ENCODE assay signal across 8 cellular contexts in the genomic region with DNA sequence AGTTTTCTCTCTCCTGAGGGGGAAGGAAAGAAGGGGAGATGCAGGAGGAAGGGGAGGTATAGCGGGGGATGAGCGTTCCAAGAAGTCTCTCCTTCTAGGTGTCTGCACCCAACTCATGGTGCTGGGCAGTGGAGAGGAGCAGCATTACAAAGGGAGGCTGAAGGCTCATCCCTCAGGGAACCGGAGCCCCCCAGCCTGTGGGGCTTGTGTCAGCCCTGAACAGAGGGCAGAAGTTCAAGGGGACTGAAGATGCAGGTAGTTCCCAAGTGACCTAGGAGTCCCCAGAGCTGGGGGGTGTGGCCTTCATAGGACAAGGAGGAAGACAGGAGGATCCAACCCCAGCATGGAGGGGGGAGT. TPM values are rescaled to one million over a fixed set of nuclear protein-coding genes. Genes with fewer than 3 reads are reported as not detected.
DNase-seq lines count a peak whose midpoint lies in the region; ATAC-seq and TF ChIP-seq lines count a peak whose summit lies in the region.
"Had no signal": no experiment of that assay in that cellular context is flagged by ENCODE, and none has a peak within 500 bp of the region (broad histone marks: within the 10 kb centered on the region; RNA-seq: fewer than 3 reads in every experiment).

No MANE protein-coding gene starts in this region.

- no peaks in the 10 kb centered on the region for H3K27me3 ChIP-seq in fibroblast of lung (ENCODE audit: control insufficient read depth, insufficient read depth, low read length)
- no peaks in the 10 kb centered on the region for H3K27me3 ChIP-seq in tibial nerve
- H3K27me3 ChIP-seq in Peyer's patch, result no peaks in the 10 kb centered on the region

- peaks cover 2% of the 10 kb centered on the region for H3K36me3 Mint-ChIP-seq in activated naive CD4-positive, alpha-beta T cell treated with anti-CD3 and anti-CD28 coated beads for 36 hours (ENCODE audit: low read depth)
- peaks cover 0 to 11% of the 10 kb centered on the region in 2 donors for H3K36me3 Mint-ChIP-seq in activated naive CD4-positive, alpha-beta T cell treated with anti-CD3 and anti-CD28 coated beads, Interleukin-2, amount 50 U/mL, for 72 hours

- no peak for TF ChIP-seq POLR2A in tibial nerve (IDR thresholded peaks at IDR 0.05)
- TF ChIP-seq POLR2A in Peyer's patch (IDR thresholded peaks at IDR 0.05), result no peak

- H3K9ac ChIP-seq in fibroblast of lung (ENCODE audit: insufficient read depth, low read length), result peak overlapping the region; percentile 48

- CTCF ChIA-PET in activated naive CD4-positive, alpha-beta T cell treated with anti-CD3 and anti-CD28 coated beads for 36 hours (lab: Charles Lee), result interaction anchor here (0.6 to 1.2 kb wide), 2 partner anchors 29 to 30 kb away, joined by 3 to 4 read pairs; a partner anchor contains a TSS

- peaks cover 38% of the 10 kb centered on the region for H3K4me1 Mint-ChIP-seq in activated naive CD4-positive, alpha-beta T cell treated with anti-CD3 and anti-CD28 coated beads for 36 hours (ENCODE audit: low read depth)

- no peak for TF ChIP-seq EP300 in tibial nerve (IDR thresholded peaks at IDR 0.05)

- DNase-seq in activated naive CD4-positive, alpha-beta T cell treated with anti-CD3 and anti-CD28 coated beads for 36 hours, result no peak
- no peak for DNase-seq in activated naive CD4-positive, alpha-beta T cell treated with anti-CD3 and anti-CD28 coated beads, Interleukin-2, amount 50 U/mL, for 72 hours (ENCODE audit: low spot score in 2 of 2)
- DNase-seq in fibroblast of lung (ENCODE audit: low read depth in 2 of 2), result no peak
- DNase-seq in tibial nerve (ENCODE audit: low spot score in 2 of 2), result no peak
- no peak for DNase-seq in Peyer's patch
- no peak for DNase-seq in NOMO-1 treated with DMSO at 0.1 percent for 48 hours (lab: John Stamatoyannopoulos, UW; ENCODE audit: unreplicated experiment)
- DNase-seq: amniotic stem cell had no signal

- 87 to 92% methylated on average over 3 of the region's 3 CpGs for WGBS in tibial nerve, 2 donors

- H3K9me3 ChIP-seq in fibroblast of lung (ENCODE audit: control insufficient read depth, insufficient read depth, low read depth, low read length), result no peaks in the 10 kb centered on the region
- H3K9me3 ChIP-seq in tibial nerve, result no peaks in the 10 kb centered on the region
- no peaks in the 10 kb centered on the region for H3K9me3 ChIP-seq in Peyer's patch

- peak overlapping the region; percentile 99 for H3K27ac ChIP-seq in fibroblast of lung (ENCODE audit: insufficient read depth, low read length)
- peak overlapping the region in 3 of 4 donors; percentile 75 to 97 (median 95) for H3K27ac ChIP-seq in tibial nerve
- peak overlapping the region in 2 of 4 donors; percentile 75 to 98 for H3K27ac ChIP-seq in Peyer's patch

- H3K4me3 ChIP-seq in fibroblast of lung (replicated peaks in 1 of 4; ENCODE audit: control extremely low read depth in 1 of 4, insufficient read depth in 1 of 4, low read depth in 3 of 4, low read length in 4 of 4) (peak overlapping the region in 3 of 4 experiments; percentile 90 to 94 (median 91)), tibial nerve (peak overlapping the region in 1 of 4 donors; percentile 86), Peyer's patch (peak overlapping the region in 1 of 4 donors; percentile 94)

- H3K27me3 Mint-ChIP-seq in activated naive CD4-positive, alpha-beta T cell treated with anti-CD3 and anti-CD28 coated beads for 36 hours (ENCODE audit: low read depth), result no peaks in the 10 kb centered on the region

- H3K27ac Mint-ChIP-seq in activated naive CD4-positive, alpha-beta T cell treated with anti-CD3 and anti-CD28 coated beads for 36 hours, result peak overlapping the region; percentile 12
- peak overlapping the region in 1 of 2 donors; percentile 33 for H3K27ac Mint-ChIP-seq in activated naive CD4-positive, alpha-beta T cell treated with anti-CD3 and anti-CD28 coated beads, Interleukin-2, amount 50 U/mL, for 72 hours

- no peaks in the 10 kb centered on the region for H3K9me3 Mint-ChIP-seq in activated naive CD4-positive, alpha-beta T cell treated with anti-CD3 and anti-CD28 coated beads for 36 hours
- no peaks in the 10 kb centered on the region for H3K9me3 Mint-ChIP-seq in activated naive CD4-positive, alpha-beta T cell treated with anti-CD3 and anti-CD28 coated beads, Interleukin-2, amount 50 U/mL, for 72 hours

- no peak for ATAC-seq in activated naive CD4-positive, alpha-beta T cell treated with anti-CD3 and anti-CD28 coated beads, Interleukin-2, amount 50 U/mL, for 72 hours

- peaks cover 14% of the 10 kb centered on the region for H3K36me3 ChIP-seq in fibroblast of lung (ENCODE audit: control insufficient read depth, insufficient read depth, low read length)
- peaks cover 0 to 8% (median 0%) of the 10 kb centered on the region in 3 donors for H3K36me3 ChIP-seq in tibial nerve
- H3K36me3 ChIP-seq in Peyer's patch, result peaks cover 0 to 8% (median 0%) of the 10 kb centered on the region in 3 donors

- H3K4me1 ChIP-seq in fibroblast of lung (ENCODE audit: control insufficient read depth, extremely low read depth, insufficient read depth, low read length) (peaks cover 53% of the 10 kb centered on the region), tibial nerve (peaks cover 4 to 69% (median 44%) of the 10 kb centered on the region in 4 donors), Peyer's patch (peaks cover 2 to 48% (median 21%) of the 10 kb centered on the region in 4 donors)

- no peak for TF ChIP-seq CTCF in fibroblast of lung (conservative IDR thresholded peaks at IDR 0.05 in 1 of 2, IDR thresholded peaks at IDR 0.05 in 1 of 2; ENCODE audit: low read depth in 1 of 2, low read length in 2 of 2)
- TF ChIP-seq CTCF in tibial nerve (IDR thresholded peaks at IDR 0.05), result no peak
- TF ChIP-seq CTCF in Peyer's patch (IDR thresholded peaks at IDR 0.05), result no peak

- peak overlapping the region; percentile 52 for H3K4me3 Mint-ChIP-seq in activated naive CD4-positive, alpha-beta T cell treated with anti-CD3 and anti-CD28 coated beads for 36 hours

- intact Hi-C loops in activated naive CD4-positive, alpha-beta T cell treated with anti-CD3 and anti-CD28 coated beads for 36 hours (cut with micrococcal nuclease), result loop anchor here (5.0 kb wide), 1 partner anchor 350 kb away; a partner anchor contains a TSS

- peak overlapping the region; percentile 80 for H3K4me2 ChIP-seq in fibroblast of lung (ENCODE audit: extremely low read depth, insufficient read depth, low read length)

- no peaks in the 10 kb centered on the region for H4K20me1 ChIP-seq in fibroblast of lung (ENCODE audit: control insufficient read depth, extremely low read depth, insufficient read depth, low read length)

- H2AFZ ChIP-seq in fibroblast of lung (ENCODE audit: low read length), result no peak overlapping the region

- H3K79me2 ChIP-seq in fibroblast of lung (ENCODE audit: control insufficient read depth, insufficient read depth, low read length), result peaks cover 72% of the 10 kb centered on the region

RNA-seq across cellular contexts. Expression of a gene that starts 1.8 kb away (rescaled TPM):
- total RNA-seq in activated naive CD4-positive, alpha-beta T cell treated with anti-CD3 and anti-CD28 coated beads for 36 hours, result 10 to 100 TPM; 20.0 to 21.9 TPM
- total RNA-seq in activated naive CD4-positive, alpha-beta T cell treated with anti-CD3 and anti-CD28 coated beads, Interleukin-2, amount 50 U/mL, for 72 hours, result 10 to 100 TPM; 17.6 to 28.6 TPM
- 18.0 and 26.6 TPM in 2 replicates for total RNA-seq in fibroblast of lung
- 27.6 and 57.2 TPM in 2 replicates for polyA plus RNA-seq in fibroblast of lung
- polyA plus RNA-seq in fibroblast of lung (2012), result 46.7 and 99.2 TPM in 2 replicates
- polyA minus RNA-seq in fibroblast of lung (ENCODE audit: low replicate concordance), result 68.3 and 159 TPM in 2 replicates
- total RNA-seq in tibial nerve, result 10 to 100 TPM; 14.7 to 30.4 (median 21.7) TPM
- total RNA-seq in Peyer's patch, result 10 to 100 TPM in 2 of 4 donors, 1 to 10 TPM in 2; 8.3 to 20.6 (median 12.1) TPM

RNA-seq across cellular contexts. Expression of a gene that starts 2.2 kb away (rescaled TPM):
- 100 to 1,000 TPM; 117 to 134 TPM for total RNA-seq in activated naive CD4-positive, alpha-beta T cell treated with anti-CD3 and anti-CD28 coated beads for 36 hours
- 100 to 1,000 TPM; 110 to 167 TPM for total RNA-seq in activated naive CD4-positive, alpha-beta T cell treated with anti-CD3 and anti-CD28 coated beads, Interleukin-2, amount 50 U/mL, for 72 hours
- total RNA-seq in fibroblast of lung (155 and 300 TPM in 2 replicates), tibial nerve (100 to 1,000 TPM in 2 of 4 donors, 10 to 100 TPM in 2; 64.5 to 134 (median 93.3) TPM), Peyer's patch (100 to 1,000 TPM in 1 of 4 donors, 10 to 100 TPM in 3; 32.6 to 112 (median 57.5) TPM)
- 130 and 275 TPM in 2 replicates for polyA plus RNA-seq in fibroblast of lung
- 329 and 696 TPM in 2 replicates for polyA plus RNA-seq in fibroblast of lung (2012)
- polyA minus RNA-seq in fibroblast of lung (ENCODE audit: low replicate concordance), result 60.5 and 98.3 TPM in 2 replicates

RNA-seq across cellular contexts. Expression of a gene that starts 16.9 kb away (rescaled TPM):
- 1 to 10 TPM; 8.2 TPM for total RNA-seq in activated naive CD4-positive, alpha-beta T cell treated with anti-CD3 and anti-CD28 coated beads for 36 hours
- 1 to 10 TPM; 7.4 to 9.5 TPM for total RNA-seq in activated naive CD4-positive, alpha-beta T cell treated with anti-CD3 and anti-CD28 coated beads, Interleukin-2, amount 50 U/mL, for 72 hours
- total RNA-seq in fibroblast of lung (7.4 and 8.8 TPM in 2 replicates), tibial nerve (1 to 10 TPM in 3 of 4 donors, not detected in 1; 1.3 to 3.3 (median 1.4) TPM), Peyer's patch (1 to 10 TPM in 3 of 4 donors, not detected in 1; 1.5 to 7.4 (median 1.7) TPM)
- 3.5 and 26.9 TPM in 2 replicates for polyA plus RNA-seq in fibroblast of lung
- polyA plus RNA-seq in fibroblast of lung (2012), result 27.4 and 167 TPM in 2 replicates
- polyA minus RNA-seq in fibroblast of lung (ENCODE audit: low replicate concordance), result 54.5 and 239 TPM in 2 replicates

RNA-seq across cellular contexts. Expression of a gene that starts 26.6 kb away (rescaled TPM):
- total RNA-seq in activated naive CD4-positive, alpha-beta T cell treated with anti-CD3 and anti-CD28 coated beads for 36 hours, result 10 to 100 TPM; 27.6 to 29.0 TPM
- total RNA-seq in activated naive CD4-positive, alpha-beta T cell treated with anti-CD3 and anti-CD28 coated beads, Interleukin-2, amount 50 U/mL, for 72 hours, result 10 to 100 TPM; 29.4 to 37.2 TPM
- total RNA-seq in fibroblast of lung, result 83.7 and 118 TPM in 2 replicates
- polyA plus RNA-seq in fibroblast of lung, result 18.1 and 20.6 TPM in 2 replicates
- polyA plus RNA-seq in fibroblast of lung (2012), result 78.4 and 153 TPM in 2 replicates
- polyA minus RNA-seq in fibroblast of lung (ENCODE audit: low replicate concordance), result 6.7 and 7.7 TPM in 2 replicates
- total RNA-seq in tibial nerve, result 100 to 1,000 TPM in 2 of 4 donors, 10 to 100 TPM in 2; 73.0 to 108 (median 89.4) TPM
- total RNA-seq in Peyer's patch, result 10 to 100 TPM in 1 of 4 donors, 1 to 10 TPM in 3; 3.5 to 12.4 (median 7.4) TPM

RNA-seq across cellular contexts. Expression of a gene that starts 28.2 kb away (rescaled TPM):
- total RNA-seq in activated naive CD4-positive, alpha-beta T cell treated with anti-CD3 and anti-CD28 coated beads for 36 hours, result not detected
- total RNA-seq in activated naive CD4-positive, alpha-beta T cell treated with anti-CD3 and anti-CD28 coated beads, Interleukin-2, amount 50 U/mL, for 72 hours, result not detected
- total RNA-seq in fibroblast of lung (0.17 TPM in 1 of 2 replicates, not detected in the other), tibial nerve (not detected), Peyer's patch (not detected)
- polyA plus RNA-seq in fibroblast of lung, result 0.06 TPM in 1 of 2 replicates, not detected in the other
- polyA plus RNA-seq in fibroblast of lung (2012), result 0.18 TPM in 1 of 2 replicates, not detected in the other
- not detected in 2 replicates for polyA minus RNA-seq in fibroblast of lung (ENCODE audit: low replicate concordance)
- total RNA-seq: kidney had no signal
